Comparison of ENCODE assay signal across 1 cellular context in the genomic region with DNA sequence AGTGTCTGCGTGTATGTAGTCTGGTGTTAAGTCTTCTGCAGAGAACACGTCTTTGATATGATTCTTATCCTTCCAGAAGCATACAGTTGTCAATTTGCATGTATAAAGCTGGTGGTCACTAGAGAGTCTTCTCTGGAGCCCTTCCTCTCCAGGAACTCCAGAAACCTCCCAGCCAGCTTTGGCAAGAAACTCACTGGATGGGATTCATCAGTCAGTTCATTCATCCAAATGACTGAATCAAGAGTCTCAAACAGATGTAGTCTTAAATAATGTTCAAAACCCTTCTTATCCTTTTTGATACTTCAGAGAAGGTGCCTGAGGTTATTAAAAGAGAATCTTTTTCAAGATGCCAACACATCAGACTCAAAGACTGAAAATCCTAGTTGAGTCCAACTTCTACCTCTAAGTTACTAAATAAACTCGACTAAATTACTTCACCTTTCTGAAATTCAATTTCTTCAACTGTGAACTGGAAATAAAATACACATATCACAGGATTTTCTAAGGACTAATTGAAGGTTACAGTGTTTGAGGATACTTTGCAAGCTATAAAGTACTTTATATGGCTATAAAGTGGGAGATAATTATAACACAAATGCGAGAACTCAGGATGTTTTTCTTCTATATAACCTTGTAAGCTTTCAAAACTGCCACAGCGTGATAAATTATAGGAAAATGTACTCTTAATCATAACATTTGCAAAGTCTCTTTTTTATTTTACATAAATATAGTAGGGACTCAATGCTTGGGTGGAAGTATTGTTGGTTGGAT.
TF ChIP-seq lines count a peak whose summit lies in the region.

No MANE protein-coding gene starts in this region.

TF ChIP-seq in HepG2, 621 proteins besides CTCF, POLR2A, EP300 and RAD21:
- TF ChIP-seq, protein P1, sequence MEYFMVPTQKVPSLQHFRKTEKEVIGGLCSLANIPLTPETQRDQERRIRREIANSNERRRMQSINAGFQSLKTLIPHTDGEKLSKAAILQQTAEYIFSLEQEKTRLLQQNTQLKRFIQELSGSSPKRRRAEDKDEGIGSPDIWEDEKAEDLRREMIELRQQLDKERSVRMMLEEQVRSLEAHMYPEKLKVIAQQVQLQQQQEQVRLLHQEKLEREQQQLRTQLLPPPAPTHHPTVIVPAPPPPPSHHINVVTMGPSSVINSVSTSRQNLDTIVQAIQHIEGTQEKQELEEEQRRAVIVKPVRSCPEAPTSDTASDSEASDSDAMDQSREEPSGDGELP (IDR thresholded peaks at IDR 0.05; ENCODE audit: borderline replicate concordance, low read depth) = no peak
- no peak for TF ChIP-seq RAD51 (IDR thresholded peaks at IDR 0.05; ENCODE audit: borderline replicate concordance)
- TF ChIP-seq, protein P2, sequence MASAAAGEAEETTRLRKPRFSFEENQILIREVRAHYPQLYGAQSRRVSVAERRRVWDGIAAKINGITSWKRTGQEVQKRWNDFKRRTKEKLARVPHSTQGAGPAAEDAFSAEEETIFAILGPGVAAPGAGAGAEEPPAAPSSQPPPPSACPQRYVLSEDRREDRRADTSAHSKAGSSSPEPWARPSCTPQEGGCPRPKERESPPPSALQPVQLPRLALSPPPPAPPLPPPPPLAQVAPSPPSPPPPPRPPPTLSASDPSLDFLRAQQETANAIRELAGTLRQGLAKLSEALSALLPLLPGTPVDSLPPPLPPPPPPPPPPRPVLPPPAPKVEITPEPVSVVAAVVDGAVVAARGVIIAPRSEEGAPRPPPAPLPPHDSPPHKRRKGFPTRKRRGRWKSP (CRISPR knock-in tag; IDR thresholded peaks at IDR 0.05) = no peak
- no peak for TF ChIP-seq LCORL (IDR thresholded peaks at IDR 0.05)
- no peak for TF ChIP-seq LCORL (CRISPR knock-in tag; IDR thresholded peaks at IDR 0.05)
- TF ChIP-seq BRD4 (CRISPR knock-in tag; IDR thresholded peaks at IDR 0.05) = no peak
- TF ChIP-seq TOPORS (CRISPR knock-in tag; IDR thresholded peaks at IDR 0.05) = no peak
- no peak for TF ChIP-seq NPAS2 (CRISPR knock-in tag; IDR thresholded peaks at IDR 0.05; ENCODE audit: borderline replicate concordance)
- TF ChIP-seq, protein P3, sequence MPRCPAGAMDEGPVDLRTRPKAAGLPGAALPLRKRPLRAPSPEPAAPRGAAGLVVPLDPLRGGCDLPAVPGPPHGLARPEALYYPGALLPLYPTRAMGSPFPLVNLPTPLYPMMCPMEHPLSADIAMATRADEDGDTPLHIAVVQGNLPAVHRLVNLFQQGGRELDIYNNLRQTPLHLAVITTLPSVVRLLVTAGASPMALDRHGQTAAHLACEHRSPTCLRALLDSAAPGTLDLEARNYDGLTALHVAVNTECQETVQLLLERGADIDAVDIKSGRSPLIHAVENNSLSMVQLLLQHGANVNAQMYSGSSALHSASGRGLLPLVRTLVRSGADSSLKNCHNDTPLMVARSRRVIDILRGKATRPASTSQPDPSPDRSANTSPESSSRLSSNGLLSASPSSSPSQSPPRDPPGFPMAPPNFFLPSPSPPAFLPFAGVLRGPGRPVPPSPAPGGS (CRISPR knock-in tag; IDR thresholded peaks at IDR 0.05) = no peak
- TF ChIP-seq, protein P4, sequence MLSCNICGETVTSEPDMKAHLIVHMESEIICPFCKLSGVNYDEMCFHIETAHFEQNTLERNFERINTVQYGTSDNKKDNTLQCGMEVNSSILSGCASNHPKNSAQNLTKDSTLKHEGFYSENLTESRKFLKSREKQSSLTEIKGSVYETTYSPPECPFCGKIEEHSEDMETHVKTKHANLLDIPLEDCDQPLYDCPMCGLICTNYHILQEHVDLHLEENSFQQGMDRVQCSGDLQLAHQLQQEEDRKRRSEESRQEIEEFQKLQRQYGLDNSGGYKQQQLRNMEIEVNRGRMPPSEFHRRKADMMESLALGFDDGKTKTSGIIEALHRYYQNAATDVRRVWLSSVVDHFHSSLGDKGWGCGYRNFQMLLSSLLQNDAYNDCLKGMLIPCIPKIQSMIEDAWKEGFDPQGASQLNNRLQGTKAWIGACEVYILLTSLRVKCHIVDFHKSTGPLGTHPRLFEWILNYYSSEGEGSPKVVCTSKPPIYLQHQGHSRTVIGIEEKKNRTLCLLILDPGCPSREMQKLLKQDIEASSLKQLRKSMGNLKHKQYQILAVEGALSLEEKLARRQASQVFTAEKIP (CRISPR knock-in tag; IDR thresholded peaks at IDR 0.05; ENCODE audit: borderline replicate concordance) = no peak
- no peak for TF ChIP-seq TAF1 (CRISPR knock-in tag; IDR thresholded peaks at IDR 0.05)
- no peak for TF ChIP-seq ZNF234 (CRISPR knock-in tag; conservative IDR thresholded peaks at IDR 0.05)
- no peak for TF ChIP-seq GZF1 (CRISPR knock-in tag; IDR thresholded peaks at IDR 0.05)
- TF ChIP-seq ZNF552 (CRISPR knock-in tag; IDR thresholded peaks at IDR 0.05; ENCODE audit: borderline replicate concordance) = no peak
- TF ChIP-seq KDM5A (IDR thresholded peaks at IDR 0.05; ENCODE audit: borderline replicate concordance, low read length) = no peak
- no peak for TF ChIP-seq ZC3H13 (CRISPR knock-in tag; IDR thresholded peaks at IDR 0.05)
- TF ChIP-seq, protein P5, sequence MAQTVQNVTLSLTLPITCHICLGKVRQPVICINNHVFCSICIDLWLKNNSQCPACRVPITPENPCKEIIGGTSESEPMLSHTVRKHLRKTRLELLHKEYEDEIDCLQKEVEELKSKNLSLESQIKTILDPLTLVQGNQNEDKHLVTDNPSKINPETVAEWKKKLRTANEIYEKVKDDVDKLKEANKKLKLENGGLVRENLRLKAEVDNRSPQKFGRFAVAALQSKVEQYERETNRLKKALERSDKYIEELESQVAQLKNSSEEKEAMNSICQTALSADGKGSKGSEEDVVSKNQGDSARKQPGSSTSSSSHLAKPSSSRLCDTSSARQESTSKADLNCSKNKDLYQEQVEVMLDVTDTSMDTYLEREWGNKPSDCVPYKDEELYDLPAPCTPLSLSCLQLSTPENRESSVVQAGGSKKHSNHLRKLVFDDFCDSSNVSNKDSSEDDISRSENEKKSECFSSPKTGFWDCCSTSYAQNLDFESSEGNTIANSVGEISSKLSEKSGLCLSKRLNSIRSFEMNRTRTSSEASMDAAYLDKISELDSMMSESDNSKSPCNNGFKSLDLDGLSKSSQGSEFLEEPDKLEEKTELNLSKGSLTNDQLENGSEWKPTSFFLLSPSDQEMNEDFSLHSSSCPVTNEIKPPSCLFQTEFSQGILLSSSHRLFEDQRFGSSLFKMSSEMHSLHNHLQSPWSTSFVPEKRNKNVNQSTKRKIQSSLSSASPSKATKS (CRISPR knock-in tag; IDR thresholded peaks at IDR 0.05) = no peak
- TF ChIP-seq ZNF260 (CRISPR knock-in tag; IDR thresholded peaks at IDR 0.05; ENCODE audit: borderline replicate concordance, low read depth) = no peak
- no peak for TF ChIP-seq ZNF569 (CRISPR knock-in tag; IDR thresholded peaks at IDR 0.05; ENCODE audit: borderline replicate concordance)
- no peak for TF ChIP-seq ZNF572 (CRISPR knock-in tag; IDR thresholded peaks at IDR 0.05)
